In genomic region chr11:72111300-72111699, GRCh38 we compare ENCODE assay signal across 8 cellular contexts. TPM values are rescaled to one million over a fixed set of nuclear protein-coding genes. Genes with fewer than 3 reads are reported as not detected.
DNase-seq lines count a peak whose midpoint lies in the region; ATAC-seq and TF ChIP-seq lines count a peak whose summit lies in the region.

No MANE protein-coding gene starts in this region.

- no peaks in the 10 kb centered on the region for H3K27me3 ChIP-seq in fibroblast of lung (ENCODE audit: control insufficient read depth, insufficient read depth, low read length)

- H3K9ac ChIP-seq in ES-I3 (ENCODE audit: low read depth, low read length) (peak overlapping the region; percentile 96), SK-N-MC (ENCODE audit: insufficient read length) (peak overlapping the region; percentile 99), fibroblast of lung (ENCODE audit: insufficient read depth, low read length) (peak overlapping the region; percentile 56)

- DNase-seq in SK-N-MC (ENCODE audit: low read depth, low spot score) = no peak
- no peak for DNase-seq in fibroblast of lung (ENCODE audit: low read depth in 2 of 2)
- DNase-seq in retinal pigment epithelial cell (ENCODE audit: low read depth) = no peak
- no peak for DNase-seq in H4 (ENCODE audit: low spot score)
- no peak for DNase-seq in GM10266 (ENCODE audit: extremely low spot score)
- DNase-seq in NCI-H226 = no peak

- peak overlapping the region; percentile 83 for H3K4me2 ChIP-seq in fibroblast of lung (ENCODE audit: extremely low read depth, insufficient read depth, low read length)

- no peak for ATAC-seq in HG02642 (IDR thresholded peaks at IDR 0.05; ENCODE audit: poor library complexity, unreplicated experiment)

- H3K4me3 ChIP-seq in SK-N-MC (peak overlapping the region; percentile 90), fibroblast of lung (replicated peaks in 1 of 4; ENCODE audit: control extremely low read depth in 1 of 4, insufficient read depth in 1 of 4, low read depth in 3 of 4, low read length in 4 of 4) (peak overlapping the region; percentile 35 to 82 (median 59)), retinal pigment epithelial cell (ENCODE audit: low read length) (peak overlapping the region; percentile 89)

- no peak overlapping the region for H2AFZ ChIP-seq in fibroblast of lung (ENCODE audit: low read length)

- no peaks in the 10 kb centered on the region for H3K36me3 ChIP-seq in ES-I3 (ENCODE audit: insufficient read depth, low read length)
- no peaks in the 10 kb centered on the region; the same call in 1 of the 2 replicates for H3K36me3 ChIP-seq in SK-N-MC (ENCODE audit: insufficient read depth, low read length)
- H3K36me3 ChIP-seq in fibroblast of lung (ENCODE audit: control insufficient read depth, insufficient read depth, low read length) = no peaks in the 10 kb centered on the region

- H4K20me1 ChIP-seq in fibroblast of lung (ENCODE audit: control insufficient read depth, extremely low read depth, insufficient read depth, low read length) = no peaks in the 10 kb centered on the region

- H3K9me3 ChIP-seq in ES-I3 (ENCODE audit: control insufficient read depth, insufficient read depth, low read length) = no peaks in the 10 kb centered on the region
- no peaks in the 10 kb centered on the region for H3K9me3 ChIP-seq in SK-N-MC (ENCODE audit: low read depth, low read length)
- no peaks in the 10 kb centered on the region for H3K9me3 ChIP-seq in fibroblast of lung (ENCODE audit: control insufficient read depth, insufficient read depth, low read depth, low read length)

- H3K4me1 ChIP-seq in ES-I3 (ENCODE audit: insufficient read depth, low read length) (peaks cover 4% of the 10 kb centered on the region; the same call in 1 of the 2 replicates), fibroblast of lung (ENCODE audit: control insufficient read depth, extremely low read depth, insufficient read depth, low read length) (peaks cover 8% of the 10 kb centered on the region)

- H3K27ac ChIP-seq in SK-N-MC (peak overlapping the region; percentile 98), fibroblast of lung (ENCODE audit: insufficient read depth, low read length) (peak overlapping the region; percentile 97)

- no peak for TF ChIP-seq CTCF in fibroblast of lung (conservative IDR thresholded peaks at IDR 0.05 in 1 of 2, IDR thresholded peaks at IDR 0.05 in 1 of 2; ENCODE audit: low read depth in 1 of 2, low read length in 2 of 2)
- TF ChIP-seq CTCF in retinal pigment epithelial cell (conservative IDR thresholded peaks at IDR 0.05; ENCODE audit: low read depth, low read length) = no peak
- TF ChIP-seq CTCF in GM10266 (IDR thresholded peaks at IDR 0.05; ENCODE audit: control insufficient read depth, insufficient read depth, low read depth, missing control alignments) = no peak

- no peaks in the 10 kb centered on the region for H3K79me2 ChIP-seq in fibroblast of lung (ENCODE audit: control insufficient read depth, insufficient read depth, low read length)

RNA-seq across cellular contexts. Expression of gene ANAPC15, which starts 1.2 kb away (rescaled TPM):
- total RNA-seq in fibroblast of lung = 20.8 and 24.8 TPM in 2 replicates
- 97.2 and 174 TPM in 2 replicates for polyA plus RNA-seq in fibroblast of lung
- polyA plus RNA-seq in fibroblast of lung (2012) = 67.6 and 112 TPM in 2 replicates
- 10.2 and 60.4 TPM in 2 replicates for polyA minus RNA-seq in fibroblast of lung (ENCODE audit: low replicate concordance)
- total RNA-seq in H4 (2014; rRNA removed; shearing (Covaris generic)) = 70.4 and 74.9 TPM in 2 replicates

RNA-seq across cellular contexts. Expression of gene TOMT, which starts 5.6 kb away (rescaled TPM):
- total RNA-seq in fibroblast of lung = not detected in 2 replicates
- polyA plus RNA-seq in fibroblast of lung = not detected in 2 replicates
- polyA plus RNA-seq in fibroblast of lung (2012) = not detected in 2 replicates
- not detected in 2 replicates for polyA minus RNA-seq in fibroblast of lung (ENCODE audit: low replicate concordance)
- not detected in 2 replicates for total RNA-seq in H4 (2014; rRNA removed; shearing (Covaris generic))

RNA-seq across cellular contexts. Expression of gene LAMTOR1, which starts 8.2 kb away (rescaled TPM):
- 80.9 and 90.3 TPM in 2 replicates for total RNA-seq in fibroblast of lung
- 137 and 183 TPM in 2 replicates for polyA plus RNA-seq in fibroblast of lung
- polyA plus RNA-seq in fibroblast of lung (2012) = 152 and 213 TPM in 2 replicates
- polyA minus RNA-seq in fibroblast of lung (ENCODE audit: low replicate concordance) = 208 and 507 TPM in 2 replicates
- 94.0 and 110 TPM in 2 replicates for total RNA-seq in H4 (2014; rRNA removed; shearing (Covaris generic))

RNA-seq across cellular contexts. Expression of gene FOLR3, which starts 24.2 kb away (rescaled TPM):
- 0.26 and 0.99 TPM in 2 replicates for total RNA-seq in fibroblast of lung
- polyA plus RNA-seq in fibroblast of lung = 1.4 TPM in 2 replicates
- polyA plus RNA-seq in fibroblast of lung (2012) = 2.0 and 3.0 TPM in 2 replicates
- 0.63 TPM in 1 of 2 replicates, not detected in the other for polyA minus RNA-seq in fibroblast of lung (ENCODE audit: low replicate concordance)
- total RNA-seq in H4 (2014; rRNA removed; shearing (Covaris generic)) = not detected in 2 replicates

RNA-seq across cellular contexts. Expression of gene LRRC51, which starts 30.6 kb away (rescaled TPM):
- total RNA-seq in fibroblast of lung = 5.0 and 5.4 TPM in 2 replicates
- polyA plus RNA-seq in fibroblast of lung = 6.9 and 8.9 TPM in 2 replicates
- 9.0 and 9.9 TPM in 2 replicates for polyA plus RNA-seq in fibroblast of lung (2012)
- 6.2 and 10.5 TPM in 2 replicates for polyA minus RNA-seq in fibroblast of lung (ENCODE audit: low replicate concordance)
- total RNA-seq in H4 (2014; rRNA removed; shearing (Covaris generic)) = 3.9 and 9.3 TPM in 2 replicates
